In the genomic region with DNA sequence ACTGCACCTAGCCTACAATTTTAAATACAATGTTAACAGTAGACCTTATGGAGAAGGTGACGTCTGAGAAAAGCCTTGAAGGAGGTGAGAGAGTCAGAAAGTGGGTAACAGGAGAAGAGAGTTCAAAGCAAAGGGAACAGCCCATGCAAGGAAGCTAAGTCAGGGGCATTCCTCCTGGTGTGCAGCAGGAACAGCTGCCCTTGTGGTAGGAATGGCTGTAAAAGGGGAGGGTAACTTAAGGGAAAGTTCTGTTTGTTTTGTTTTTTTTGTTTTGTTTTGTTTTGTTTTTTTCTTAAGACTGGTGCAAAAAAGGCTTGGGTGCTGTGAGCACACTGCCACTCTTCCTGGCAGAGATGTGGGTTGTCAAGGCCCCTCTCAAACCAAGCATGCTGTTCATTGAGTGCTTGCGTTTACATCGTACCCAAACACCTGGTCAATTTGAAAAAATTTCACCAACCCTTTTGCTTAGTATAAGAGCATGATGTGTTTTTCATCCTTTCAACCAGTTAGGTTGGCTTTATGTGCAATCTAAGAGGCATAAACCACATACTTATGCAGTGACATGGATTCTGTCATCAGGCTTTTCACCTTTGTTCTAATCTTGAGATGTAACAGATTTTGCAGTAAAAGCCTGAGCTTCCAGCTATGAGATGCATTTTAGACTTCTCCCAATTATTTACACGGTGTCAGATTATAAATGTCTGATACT, we compare ENCODE assay signal across 24 cellular contexts.
DNase-seq lines count a peak whose midpoint lies in the region; ATAC-seq and TF ChIP-seq lines count a peak whose summit lies in the region.
"Had no signal": no experiment of that assay in that cellular context is flagged by ENCODE, and none has a peak within 500 bp of the region (broad histone marks: within the 10 kb centered on the region; RNA-seq: fewer than 3 reads in every experiment).

No MANE protein-coding gene starts in this region.

- H3K27ac Mint-ChIP-seq in HFFc6, result no peak overlapping the region; the same call in 1 of the 2 replicates
- peak overlapping the region in 4 of 5 experiments; percentile 11 to 95 (median 50) for H3K27ac Mint-ChIP-seq in brain
- H3K27ac Mint-ChIP-seq: natural killer cell treated with Interleukin-12 subunit alpha and Interleukin-12 subunit beta and Interleukin-15 and Interleukin-18, amount 100 ng/mL, for 72 hours had no signal

- TF ChIP-seq CTCF in HFFc6 (IDR thresholded peaks at IDR 0.05), result no peak
- no peak for TF ChIP-seq CTCF in brain (conservative IDR thresholded peaks at IDR 0.05)
- no peak for TF ChIP-seq CTCF in lower lobe of right lung (IDR thresholded peaks at IDR 0.05)
- no peak for TF ChIP-seq CTCF in adrenal gland (IDR thresholded peaks at IDR 0.05)

- intact Hi-C loops in lower lobe of right lung (cut with DNase I), result no loop called here
- intact Hi-C loops in adrenal gland (cut with DNase I), result no loop called here

- H3K4me3 ChIP-seq in lower lobe of right lung (no peak overlapping the region), adrenal gland (no peak overlapping the region)
- H3K4me3 ChIP-seq: esophagus squamous epithelium, heart left ventricle, K562, skin epidermis, stomach, upper lobe of right lung had no signal

- H3K9me3 Mint-ChIP-seq in HFFc6 (no peaks in the 10 kb centered on the region), brain (peaks cover 0 to 3% (median 0%) of the 10 kb centered on the region in 5 experiments)

- H3K27ac ChIP-seq in lower lobe of right lung, result no peak overlapping the region
- H3K27ac ChIP-seq in adrenal gland, result no peak overlapping the region
- H3K27ac ChIP-seq: esophagus squamous epithelium, heart left ventricle, skin epidermis, stomach, upper lobe of right lung had no signal

- no peaks in the 10 kb centered on the region for H3K9me3 ChIP-seq in lower lobe of right lung
- H3K9me3 ChIP-seq in adrenal gland (replicated peaks in 1 of 3), result no peaks in the 10 kb centered on the region
- H3K9me3 ChIP-seq: esophagus squamous epithelium, heart left ventricle, stomach, upper lobe of right lung had no signal

- TF ChIP-seq POLR2A in adrenal gland (IDR thresholded peaks at IDR 0.05), result no peak

- H3K4me1 Mint-ChIP-seq in HFFc6 (ENCODE audit: low read depth), result peaks cover 13% of the 10 kb centered on the region; the same call in 1 of the 2 replicates
- H3K4me1 Mint-ChIP-seq in brain, result peaks cover 37% of the 10 kb centered on the region

- 78 to 83% (median 79%) methylated on average over 4 of the region's 4 CpGs for WGBS in adrenal gland, 4 donors

- H3K27me3 ChIP-seq in lower lobe of right lung (ENCODE audit: low read depth), result no peaks in the 10 kb centered on the region
- no peaks in the 10 kb centered on the region for H3K27me3 ChIP-seq in adrenal gland
- H3K27me3 ChIP-seq: esophagus squamous epithelium, heart left ventricle, stomach, upper lobe of right lung had no signal

- DNase-seq in HFFc6 (peak; percentile 9), NCI-H187 treated with DMSO at 0.1 percent for 48 hours (lab: John Stamatoyannopoulos, UW) (peak; percentile 57), left kidney (ENCODE audit: low read depth, low spot score) (peak; percentile 30), NCI-H2029 treated with DMSO at 0.1 percent for 48 hours (lab: John Stamatoyannopoulos, UW) (no peak), lower lobe of right lung (no peak), adrenal gland (no peak)
- DNase-seq: activated CD4-positive, alpha-beta T cell treated with anti-CD3 and anti-CD28 coated beads for 1 hour; activated CD8-positive, alpha-beta memory T cell treated with anti-CD3 and anti-CD28 coated beads for 24 hours; AML-193; central memory CD4-positive, alpha-beta T cell; EL; esophagus squamous epithelium; heart left ventricle; islet precursor cell; mesendoderm; NK-92 treated with Interleukin-12 subunit alpha and Interleukin-12 subunit beta, amount 100 ng/mL, for 24 hours; stimulated activated CD4-positive, alpha-beta T cell treated with anti-CD3 and anti-CD28 coated beads, Interleukin-4, amount 100 ng/mL, for 24 hours; stomach; upper lobe of right lung had no signal

- no peaks in the 10 kb centered on the region for H3K36me3 Mint-ChIP-seq in HFFc6 (ENCODE audit: low read depth)
- no peaks in the 10 kb centered on the region for H3K36me3 Mint-ChIP-seq in brain
- H3K36me3 Mint-ChIP-seq: natural killer cell treated with Interleukin-12 subunit alpha and Interleukin-12 subunit beta and Interleukin-15 and Interleukin-18, amount 100 ng/mL, for 72 hours had no signal

- H3K36me3 ChIP-seq in lower lobe of right lung (no peaks in the 10 kb centered on the region), adrenal gland (replicated peaks in 1 of 2) (no peaks in the 10 kb centered on the region)
- H3K36me3 ChIP-seq: esophagus squamous epithelium, heart left ventricle, stomach, upper lobe of right lung had no signal

- H3K4me3 Mint-ChIP-seq in HFFc6 (no peak overlapping the region), brain (peak overlapping the region in 1 of 5 experiments; percentile 9)
- H3K4me3 Mint-ChIP-seq: natural killer cell treated with Interleukin-12 subunit alpha and Interleukin-12 subunit beta and Interleukin-15 and Interleukin-18, amount 100 ng/mL, for 72 hours had no signal

- ATAC-seq in GM18517 (IDR thresholded peaks at IDR 0.05; ENCODE audit: unreplicated experiment) (no peak), lower lobe of right lung (no peak)
- ATAC-seq: K562; natural killer cell treated with Interleukin-12 subunit alpha and Interleukin-12 subunit beta and Interleukin-15 and Interleukin-18, amount 100 ng/mL, for 72 hours; upper lobe of right lung had no signal

- H3K27me3 Mint-ChIP-seq in HFFc6 (ENCODE audit: insufficient read depth), result no peaks in the 10 kb centered on the region
- H3K27me3 Mint-ChIP-seq in brain, result no peaks in the 10 kb centered on the region

- no peaks in the 10 kb centered on the region for H3K4me1 ChIP-seq in lower lobe of right lung
- H3K4me1 ChIP-seq in adrenal gland (replicated peaks in 1 of 2), result no peaks in the 10 kb centered on the region
- H3K4me1 ChIP-seq: esophagus squamous epithelium, heart left ventricle had no signal

Comparison
In these comparisons a context has a peak if more than half of its experiments do, and no peak if none do; other contexts are left out.
1. DNase-seq: peak in HFFc6 (single experiment), NCI-H187 treated with DMSO at 0.1 percent for 48 hours (single experiment) and left kidney (single experiment); none in NCI-H2029 treated with DMSO at 0.1 percent for 48 hours (single experiment), lower lobe of right lung (single experiment) and adrenal gland (0 of 7).